In genomic region chr9:114317665-114318357, GRCh38 we compare ENCODE assay signal across 1 cellular context.
TF ChIP-seq lines count a peak whose summit lies in the region.

No MANE protein-coding gene starts in this region.

TF ChIP-seq in WTC11, 78 proteins besides CTCF, POLR2A, EP300 and RAD21 (continued from another document):
- TF ChIP-seq AFF4 (CRISPR knock-in tag; IDR thresholded peaks at IDR 0.05; ENCODE audit: borderline replicate concordance) (no peak), ZNF512 (CRISPR knock-in tag; IDR thresholded peaks at IDR 0.05; ENCODE audit: borderline replicate concordance) (no peak), ESRRA (CRISPR knock-in tag; IDR thresholded peaks at IDR 0.05; ENCODE audit: borderline replicate concordance) (no peak), ARID4B (CRISPR knock-in tag; IDR thresholded peaks at IDR 0.05; ENCODE audit: borderline replicate concordance) (no peak), SOX15 (CRISPR knock-in tag; IDR thresholded peaks at IDR 0.05) (no peak), MAX (CRISPR knock-in tag; IDR thresholded peaks at IDR 0.05) (peak; percentile 40; the same call in 1 of the 2 replicates), ZBTB43 (CRISPR knock-in tag; IDR thresholded peaks at IDR 0.05) (no peak), CDX4 (CRISPR knock-in tag; IDR thresholded peaks at IDR 0.05; ENCODE audit: borderline replicate concordance) (no peak), ZNF232 (CRISPR knock-in tag; IDR thresholded peaks at IDR 0.05) (no peak), AR (CRISPR knock-in tag; IDR thresholded peaks at IDR 0.05) (no peak), ZNF121 (CRISPR knock-in tag; IDR thresholded peaks at IDR 0.05) (no peak)
